In the genomic region with DNA sequence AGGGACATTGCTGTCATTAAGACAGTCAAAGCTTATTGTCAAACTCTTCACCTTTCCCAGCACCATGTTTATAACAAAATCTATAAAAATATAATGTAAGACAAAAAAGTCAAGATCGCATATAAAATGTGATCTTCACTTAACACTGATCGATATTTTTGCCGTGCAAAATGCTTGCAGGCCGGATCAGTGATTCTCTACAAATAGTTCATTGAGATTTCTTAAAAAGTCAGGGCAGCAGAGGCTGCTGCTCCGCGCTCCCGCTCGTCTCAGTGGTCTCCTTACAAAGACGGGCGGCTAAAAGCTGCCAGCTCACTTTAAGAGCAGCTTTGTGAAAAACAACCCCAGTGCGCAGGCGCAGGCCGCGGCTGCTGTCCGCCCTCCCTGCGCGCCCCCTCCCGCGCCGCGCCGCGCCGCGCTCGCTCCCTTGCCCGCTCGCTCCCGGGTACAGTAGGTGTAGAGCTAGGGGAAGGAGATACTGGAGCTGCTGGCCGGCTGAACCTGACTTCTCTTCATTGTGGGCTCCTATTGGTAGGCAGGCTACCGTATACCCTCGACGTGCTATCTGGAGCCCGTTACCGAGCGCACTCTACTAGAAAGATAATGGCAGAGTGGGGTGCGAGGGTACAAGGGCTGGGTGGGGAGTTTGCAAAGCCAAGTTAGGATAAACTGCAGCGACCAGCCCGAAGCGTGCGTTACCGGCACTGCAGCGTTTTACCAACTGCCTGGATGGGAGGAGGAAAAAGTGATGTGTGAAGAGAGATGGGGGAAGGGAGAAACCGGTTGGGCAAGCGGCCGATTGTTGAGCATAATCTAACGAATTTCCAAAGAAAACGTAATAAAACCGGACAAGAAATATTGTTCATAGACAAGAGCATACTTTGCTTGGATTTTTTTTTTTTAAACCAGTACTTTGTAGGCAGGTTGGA, we compare ENCODE assay signal across 1 cellular context.
TF ChIP-seq lines count a peak whose summit lies in the region.

ARRDC3 (minus strand) TSS at position 291 of the 929 bp plus-strand sequence; CDS start at position 66, 225 bp downstream.

TF ChIP-seq in GM23338, 12 proteins besides CTCF, POLR2A, EP300 and RAD21:
- TF ChIP-seq ZNF331 (CRISPR knock-in tag; IDR thresholded peaks at IDR 0.05; ENCODE audit: low read depth) (no peak), POLR2AphosphoS5 (IDR thresholded peaks at IDR 0.05; ENCODE audit: low read depth) (peak; percentile 79)
